37 cellular contexts compared by ENCODE assay signal in the genomic region with DNA sequence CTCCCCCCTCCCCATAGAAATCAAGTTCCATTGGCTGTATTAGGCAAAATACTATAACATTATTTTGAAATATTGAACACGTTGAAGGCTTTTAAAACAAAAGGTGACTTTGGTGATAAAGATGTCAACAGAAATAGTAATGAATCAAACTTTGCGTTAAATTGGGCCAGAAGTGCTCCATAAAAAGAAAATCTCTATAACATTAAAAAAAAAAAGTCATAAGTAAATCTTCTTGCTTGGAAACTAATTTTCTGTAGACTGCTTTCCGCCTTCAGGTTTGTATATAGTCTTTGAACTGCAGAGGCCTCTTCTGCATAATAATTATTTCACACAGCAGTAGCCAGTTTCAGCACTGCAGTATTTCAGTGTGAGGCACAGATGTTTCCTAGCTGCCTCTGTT.
"Had no signal": no experiment of that assay in that cellular context is flagged by ENCODE, and none has a peak within 500 bp of the region (broad histone marks: within the 10 kb centered on the region; RNA-seq: fewer than 3 reads in every experiment).

No MANE protein-coding gene starts in this region.

- ATAC-seq: activated CD4-positive, alpha-beta T cell treated with anti-CD3 and anti-CD28 coated beads for 36 hours; activated CD4-positive, CD25-positive, alpha-beta regulatory T cell treated with anti-CD3 and anti-CD28 coated beads, Interleukin-2, amount 50 U/mL, for 24 hours; activated CD8-positive, alpha-beta T cell treated with anti-CD3 and anti-CD28 coated beads, Interleukin-2, amount 10 ng/mL, durations not matched to agents 7 days and 5 days; activated naive CD4-positive, alpha-beta T cell treated with anti-CD3 and anti-CD28 coated beads, Interleukin-2, amount 50 U/mL, for 72 hours; PC-3 had no signal

- H3K27me3 ChIP-seq: adrenal gland, colonic mucosa, Peyer's patch, SJSA1 had no signal

- H3K9me2 ChIP-seq: SK-N-SH had no signal

- H3K4me3 ChIP-seq: adrenal gland, colonic mucosa, Peyer's patch, SJSA1 had no signal

- H3K27ac ChIP-seq: adrenal gland, colonic mucosa, Peyer's patch, SJSA1 had no signal

- H3K27ac Mint-ChIP-seq: activated CD4-positive, alpha-beta T cell treated with anti-CD3 and anti-CD28 coated beads for 36 hours; activated CD4-positive, alpha-beta T cell treated with anti-CD3 and anti-CD28 coated beads, Interleukin-2, amount 10 ng/mL, durations not matched to agents 7 days and 5 days; activated CD8-positive, alpha-beta T cell treated with anti-CD3 and anti-CD28 coated beads, Interleukin-2, amount 10 ng/mL, durations not matched to agents 7 days and 5 days; activated naive CD4-positive, alpha-beta T cell treated with anti-CD3 and anti-CD28 coated beads for 36 hours; activated naive CD4-positive, alpha-beta T cell treated with anti-CD3 and anti-CD28 coated beads, Interleukin-2, amount 50 U/mL, for 72 hours; activated T-cell treated with anti-CD3 and anti-CD28 coated beads, Interleukin-2, amount 50 U/mL, for 24 hours; activated T-helper 2 cell treated with anti-CD3 and anti-CD28 coated beads, Interferon-gamma antibody, Interleukin-2, Interleukin-4, amounts not matched to agents 10 μg/mL and 5 μg/mL and 100 μg/mL, durations not matched to agents 14 hours and 24 hours and 36 hours; T-helper 1 cell treated with Interleukin-12 subunit alpha and Interleukin-12 subunit beta and Interleukin-4 antibody, amounts not matched to agents 30 μg/mL and 1 μg/mL, for 36 hours; T-helper 2 cell treated with Interferon-gamma antibody and Interleukin-4, amounts not matched to agents 5 μg/mL and 100 μg/mL, for 36 hours had no signal

- H3K4me2 ChIP-seq: SK-N-SH had no signal

- H3K4me1 ChIP-seq: adrenal gland, colonic mucosa, Peyer's patch, SJSA1 had no signal

- H3K9me3 ChIP-seq: adrenal gland, colonic mucosa, Peyer's patch, SJSA1, SK-N-SH had no signal

- FAIRE-seq: bronchial epithelial cell, TTC549 had no signal

- H3K27me3 Mint-ChIP-seq: activated CD4-positive, alpha-beta T cell treated with anti-CD3 and anti-CD28 coated beads for 36 hours; activated CD4-positive, alpha-beta T cell treated with anti-CD3 and anti-CD28 coated beads, Interleukin-2, amount 10 ng/mL, durations not matched to agents 7 days and 5 days; activated T-cell treated with anti-CD3 and anti-CD28 coated beads, Interleukin-2, amount 50 U/mL, for 24 hours; brain had no signal

- H3K4me3 Mint-ChIP-seq: activated CD4-positive, alpha-beta T cell treated with anti-CD3 and anti-CD28 coated beads for 36 hours; activated CD4-positive, alpha-beta T cell treated with anti-CD3 and anti-CD28 coated beads, Interleukin-2, amount 10 ng/mL, durations not matched to agents 7 days and 5 days; activated CD8-positive, alpha-beta T cell treated with anti-CD3 and anti-CD28 coated beads, Interleukin-2, amount 10 ng/mL, durations not matched to agents 7 days and 5 days; activated naive CD4-positive, alpha-beta T cell treated with anti-CD3 and anti-CD28 coated beads for 36 hours; activated T-cell treated with anti-CD3 and anti-CD28 coated beads, Interleukin-2, amount 50 U/mL, for 24 hours; brain; T-helper 1 cell treated with Interleukin-12 subunit alpha and Interleukin-12 subunit beta and Interleukin-4 antibody, amounts not matched to agents 30 μg/mL and 1 μg/mL, for 36 hours; T-helper 2 cell treated with Interferon-gamma antibody and Interleukin-4, amounts not matched to agents 5 μg/mL and 100 μg/mL, for 36 hours had no signal

- H3K36me3 ChIP-seq: adrenal gland, colonic mucosa, Peyer's patch, SJSA1 had no signal

- H3K9me3 Mint-ChIP-seq: activated CD4-positive, alpha-beta T cell treated with anti-CD3 and anti-CD28 coated beads, Interleukin-2, amount 10 ng/mL, durations not matched to agents 7 days and 5 days; activated naive CD4-positive, alpha-beta T cell treated with anti-CD3 and anti-CD28 coated beads for 36 hours; activated naive CD4-positive, alpha-beta T cell treated with anti-CD3 and anti-CD28 coated beads, Interleukin-2, amount 50 U/mL, for 72 hours; activated T-helper 2 cell treated with anti-CD3 and anti-CD28 coated beads, Interferon-gamma antibody, Interleukin-2, Interleukin-4, amounts not matched to agents 10 μg/mL and 5 μg/mL and 100 μg/mL, durations not matched to agents 14 hours and 24 hours and 36 hours; T-helper 1 cell treated with Interleukin-12 subunit alpha and Interleukin-12 subunit beta and Interleukin-4 antibody, amounts not matched to agents 30 μg/mL and 1 μg/mL, for 36 hours; T-helper 2 cell treated with Interferon-gamma antibody and Interleukin-4, amounts not matched to agents 5 μg/mL and 100 μg/mL, for 36 hours had no signal

- DNase-seq: activated CD4-positive, alpha-beta T cell treated with anti-CD3 and anti-CD28 coated beads for 36 hours; activated CD4-positive, alpha-beta T cell treated with anti-CD3 and anti-CD28 coated beads, Interleukin-2, amount 10 ng/mL, durations not matched to agents 7 days and 5 days; activated CD4-positive, alpha-beta T cell treated with anti-CD3 and anti-CD28 coated beads, Interleukin-2, amount 50 U/mL, for 48 hours; activated CD8-positive, alpha-beta T cell treated with anti-CD3 and anti-CD28 coated beads, Interleukin-2, amount 10 ng/mL, durations not matched to agents 7 days and 5 days; activated gamma-delta T cell treated with Interleukin-2 at 50 U/mL for 16 hours; activated naive CD4-positive, alpha-beta T cell treated with anti-CD3 and anti-CD28 coated beads for 36 hours; activated T-cell treated with anti-CD3 and anti-CD28 coated beads, Interleukin-2, amount 50 U/mL, for 24 hours; adrenal gland; central memory CD4-positive, alpha-beta T cell; colonic mucosa; MM.1S; MV-4-11; NCI-H1092; NCI-H1417; NCI-H146; NCI-H187; NCI-H2029 treated with DMSO at 0.1 percent for 48 hours; NCI-H2107; NCI-H2171; NCI-H510A; NCI-H526; NCI-H748 treated with DMSO at 0.1 percent for 48 hours; NK-92 treated with Interleukin-12 subunit alpha and Interleukin-12 subunit beta, amount 100 ng/mL, for 24 hours; PC-3; Peyer's patch; RPMI8226; SHP77 treated with DMSO at 0.1 percent for 48 hours; SK-N-SH had no signal
